1 cellular context compared by ENCODE assay signal in the genomic region with DNA sequence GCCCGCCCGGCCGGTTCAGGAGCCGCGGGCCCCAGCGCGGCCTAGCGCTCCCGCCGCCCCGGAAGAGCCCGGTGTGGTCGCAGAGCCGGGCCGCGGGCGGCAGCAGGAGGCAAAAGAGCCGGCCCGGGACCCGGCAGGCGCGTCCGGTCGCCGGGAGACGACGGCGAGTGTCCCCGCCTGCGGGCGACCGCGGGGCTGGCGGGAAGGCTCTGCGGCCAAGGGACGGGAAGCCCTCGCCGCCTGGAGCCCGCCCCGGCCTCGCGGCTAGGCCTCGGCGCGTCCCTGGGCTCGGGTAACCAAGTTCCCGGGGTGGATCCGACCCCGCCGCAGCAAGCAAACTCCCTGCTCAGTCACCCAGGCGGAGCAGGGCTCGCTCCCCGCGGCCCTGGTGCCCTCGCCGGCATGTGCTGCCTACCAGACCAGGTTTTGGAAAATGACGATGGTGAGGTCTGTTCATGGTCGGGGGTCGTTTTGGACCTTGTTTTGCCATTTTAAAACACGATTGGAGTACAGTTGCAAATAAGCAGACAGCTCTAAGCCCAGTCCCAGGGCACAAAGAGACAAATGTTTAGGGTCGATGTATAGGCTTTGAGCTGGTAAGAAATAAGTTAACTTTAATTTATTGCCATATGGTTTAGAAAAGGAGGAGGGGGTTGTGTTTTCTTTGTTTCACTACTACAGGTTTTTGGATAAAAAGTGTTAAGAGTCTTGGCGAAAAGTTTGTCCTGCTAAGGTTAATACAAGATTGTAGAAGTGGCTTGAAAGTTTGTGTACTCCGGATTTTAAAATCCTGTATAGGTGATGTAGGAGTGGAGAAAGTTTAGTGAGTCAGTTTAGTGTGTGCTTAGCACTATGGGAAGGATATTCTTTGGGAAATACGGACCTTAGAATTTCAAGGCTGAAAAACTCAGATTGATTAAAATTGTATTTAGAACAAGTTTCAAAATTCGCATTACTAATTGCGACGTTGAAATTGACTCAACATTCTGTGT.
TF ChIP-seq lines count a peak whose summit lies in the region.

No MANE protein-coding gene starts in this region.

TF ChIP-seq in HepG2, 621 proteins besides CTCF, POLR2A, EP300 and RAD21 (continued from another document and continues in another):
- TF ChIP-seq, protein P1, sequence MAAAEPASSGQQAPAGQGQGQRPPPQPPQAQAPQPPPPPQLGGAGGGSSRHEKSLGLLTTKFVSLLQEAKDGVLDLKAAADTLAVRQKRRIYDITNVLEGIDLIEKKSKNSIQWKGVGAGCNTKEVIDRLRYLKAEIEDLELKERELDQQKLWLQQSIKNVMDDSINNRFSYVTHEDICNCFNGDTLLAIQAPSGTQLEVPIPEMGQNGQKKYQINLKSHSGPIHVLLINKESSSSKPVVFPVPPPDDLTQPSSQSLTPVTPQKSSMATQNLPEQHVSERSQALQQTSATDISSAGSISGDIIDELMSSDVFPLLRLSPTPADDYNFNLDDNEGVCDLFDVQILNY (CRISPR knock-in tag; conservative IDR thresholded peaks at IDR 0.05): no peak
- TF ChIP-seq, protein P2, sequence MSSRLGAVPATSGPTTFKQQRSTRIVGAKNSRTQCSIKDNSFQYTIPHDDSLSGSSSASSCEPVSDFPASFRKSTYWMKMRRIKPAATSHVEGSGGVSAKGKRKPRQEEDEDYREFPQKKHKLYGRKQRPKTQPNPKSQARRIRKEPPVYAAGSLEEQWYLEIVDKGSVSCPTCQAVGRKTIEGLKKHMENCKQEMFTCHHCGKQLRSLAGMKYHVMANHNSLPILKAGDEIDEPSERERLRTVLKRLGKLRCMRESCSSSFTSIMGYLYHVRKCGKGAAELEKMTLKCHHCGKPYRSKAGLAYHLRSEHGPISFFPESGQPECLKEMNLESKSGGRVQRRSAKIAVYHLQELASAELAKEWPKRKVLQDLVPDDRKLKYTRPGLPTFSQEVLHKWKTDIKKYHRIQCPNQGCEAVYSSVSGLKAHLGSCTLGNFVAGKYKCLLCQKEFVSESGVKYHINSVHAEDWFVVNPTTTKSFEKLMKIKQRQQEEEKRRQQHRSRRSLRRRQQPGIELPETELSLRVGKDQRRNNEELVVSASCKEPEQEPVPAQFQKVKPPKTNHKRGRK (CRISPR knock-in tag; IDR thresholded peaks at IDR 0.05): no peak
- TF ChIP-seq NFKBIZ (CRISPR knock-in tag; IDR thresholded peaks at IDR 0.05) (0 out of 2 replicates have a peak, but pooled peaks have one; percentile 22), NR2F6 (IDR thresholded peaks at IDR 0.05) (no peak), NR2F6 (CRISPR knock-in tag; IDR thresholded peaks at IDR 0.05) (no peak), NCOR1 (IDR thresholded peaks at IDR 0.05; ENCODE audit: borderline replicate concordance, low read length) (no peak), RORA (CRISPR knock-in tag; IDR thresholded peaks at IDR 0.05) (no peak), ZNF878 (CRISPR knock-in tag; IDR thresholded peaks at IDR 0.05) (no peak), AHR (CRISPR knock-in tag; IDR thresholded peaks at IDR 0.05) (peak; percentile 30; the same call in 1 of the 2 replicates), ZNF121 (CRISPR knock-in tag; IDR thresholded peaks at IDR 0.05) (no peak), MTA1 (CRISPR knock-in tag; IDR thresholded peaks at IDR 0.05; ENCODE audit: borderline replicate concordance) (no peak), ZMYM2 (CRISPR knock-in tag; IDR thresholded peaks at IDR 0.05) (no peak), ZNF282 (IDR thresholded peaks at IDR 0.05; ENCODE audit: partially characterized antibody) (no peak), SRSF4 (IDR thresholded peaks at IDR 0.05; ENCODE audit: low read depth, low read length, poor library complexity, severe bottlenecking) (no peak), JARID2 (CRISPR knock-in tag; IDR thresholded peaks at IDR 0.05; ENCODE audit: insufficient replicate concordance) (no peak), SP4 (CRISPR knock-in tag; IDR thresholded peaks at IDR 0.05) (no peak; the same call in 1 of the 2 replicates), ZNF839 (CRISPR knock-in tag; IDR thresholded peaks at IDR 0.05; ENCODE audit: borderline replicate concordance) (peak; percentile 56; the same call in 1 of the 2 replicates), ZNF260 (CRISPR knock-in tag; IDR thresholded peaks at IDR 0.05; ENCODE audit: borderline replicate concordance, low read depth) (no peak), ZNF343 (CRISPR knock-in tag; IDR thresholded peaks at IDR 0.05) (0 out of 2 replicates have a peak, but pooled peaks have one; percentile 30), XRCC5 (optimal IDR thresholded peaks at IDR 0.05; ENCODE audit: low read length) (peak; percentile 64)
- TF ChIP-seq, protein P3, sequence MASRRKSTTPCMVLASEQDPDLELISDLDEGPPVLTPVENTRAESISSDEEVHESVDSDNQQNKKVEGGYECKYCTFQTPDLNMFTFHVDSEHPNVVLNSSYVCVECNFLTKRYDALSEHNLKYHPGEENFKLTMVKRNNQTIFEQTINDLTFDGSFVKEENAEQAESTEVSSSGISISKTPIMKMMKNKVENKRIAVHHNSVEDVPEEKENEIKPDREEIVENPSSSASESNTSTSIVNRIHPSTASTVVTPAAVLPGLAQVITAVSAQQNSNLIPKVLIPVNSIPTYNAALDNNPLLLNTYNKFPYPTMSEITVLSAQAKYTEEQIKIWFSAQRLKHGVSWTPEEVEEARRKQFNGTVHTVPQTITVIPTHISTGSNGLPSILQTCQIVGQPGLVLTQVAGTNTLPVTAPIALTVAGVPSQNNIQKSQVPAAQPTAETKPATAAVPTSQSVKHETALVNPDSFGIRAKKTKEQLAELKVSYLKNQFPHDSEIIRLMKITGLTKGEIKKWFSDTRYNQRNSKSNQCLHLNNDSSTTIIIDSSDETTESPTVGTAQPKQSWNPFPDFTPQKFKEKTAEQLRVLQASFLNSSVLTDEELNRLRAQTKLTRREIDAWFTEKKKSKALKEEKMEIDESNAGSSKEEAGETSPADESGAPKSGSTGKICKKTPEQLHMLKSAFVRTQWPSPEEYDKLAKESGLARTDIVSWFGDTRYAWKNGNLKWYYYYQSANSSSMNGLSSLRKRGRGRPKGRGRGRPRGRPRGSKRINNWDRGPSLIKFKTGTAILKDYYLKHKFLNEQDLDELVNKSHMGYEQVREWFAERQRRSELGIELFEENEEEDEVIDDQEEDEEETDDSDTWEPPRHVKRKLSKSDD (CRISPR knock-in tag; IDR thresholded peaks at IDR 0.05; ENCODE audit: low read depth): no peak
- TF ChIP-seq, protein P4, sequence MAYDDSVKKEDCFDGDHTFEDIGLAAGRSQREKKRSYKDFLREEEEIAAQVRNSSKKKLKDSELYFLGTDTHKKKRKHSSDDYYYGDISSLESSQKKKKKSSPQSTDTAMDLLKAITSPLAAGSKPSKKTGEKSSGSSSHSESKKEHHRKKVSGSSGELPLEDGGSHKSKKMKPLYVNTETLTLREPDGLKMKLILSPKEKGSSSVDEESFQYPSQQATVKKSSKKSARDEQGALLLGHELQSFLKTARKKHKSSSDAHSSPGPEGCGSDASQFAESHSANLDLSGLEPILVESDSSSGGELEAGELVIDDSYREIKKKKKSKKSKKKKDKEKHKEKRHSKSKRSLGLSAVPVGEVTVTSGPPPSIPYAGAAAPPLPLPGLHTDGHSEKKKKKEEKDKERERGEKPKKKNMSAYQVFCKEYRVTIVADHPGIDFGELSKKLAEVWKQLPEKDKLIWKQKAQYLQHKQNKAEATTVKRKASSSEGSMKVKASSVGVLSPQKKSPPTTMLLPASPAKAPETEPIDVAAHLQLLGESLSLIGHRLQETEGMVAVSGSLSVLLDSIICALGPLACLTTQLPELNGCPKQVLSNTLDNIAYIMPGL (CRISPR knock-in tag; IDR thresholded peaks at IDR 0.05; ENCODE audit: borderline replicate concordance in 1 of 2, low read depth in 1 of 2): peak; percentile 79 to 90; a peak in 3 of 4 replicates
- TF ChIP-seq, protein P5, sequence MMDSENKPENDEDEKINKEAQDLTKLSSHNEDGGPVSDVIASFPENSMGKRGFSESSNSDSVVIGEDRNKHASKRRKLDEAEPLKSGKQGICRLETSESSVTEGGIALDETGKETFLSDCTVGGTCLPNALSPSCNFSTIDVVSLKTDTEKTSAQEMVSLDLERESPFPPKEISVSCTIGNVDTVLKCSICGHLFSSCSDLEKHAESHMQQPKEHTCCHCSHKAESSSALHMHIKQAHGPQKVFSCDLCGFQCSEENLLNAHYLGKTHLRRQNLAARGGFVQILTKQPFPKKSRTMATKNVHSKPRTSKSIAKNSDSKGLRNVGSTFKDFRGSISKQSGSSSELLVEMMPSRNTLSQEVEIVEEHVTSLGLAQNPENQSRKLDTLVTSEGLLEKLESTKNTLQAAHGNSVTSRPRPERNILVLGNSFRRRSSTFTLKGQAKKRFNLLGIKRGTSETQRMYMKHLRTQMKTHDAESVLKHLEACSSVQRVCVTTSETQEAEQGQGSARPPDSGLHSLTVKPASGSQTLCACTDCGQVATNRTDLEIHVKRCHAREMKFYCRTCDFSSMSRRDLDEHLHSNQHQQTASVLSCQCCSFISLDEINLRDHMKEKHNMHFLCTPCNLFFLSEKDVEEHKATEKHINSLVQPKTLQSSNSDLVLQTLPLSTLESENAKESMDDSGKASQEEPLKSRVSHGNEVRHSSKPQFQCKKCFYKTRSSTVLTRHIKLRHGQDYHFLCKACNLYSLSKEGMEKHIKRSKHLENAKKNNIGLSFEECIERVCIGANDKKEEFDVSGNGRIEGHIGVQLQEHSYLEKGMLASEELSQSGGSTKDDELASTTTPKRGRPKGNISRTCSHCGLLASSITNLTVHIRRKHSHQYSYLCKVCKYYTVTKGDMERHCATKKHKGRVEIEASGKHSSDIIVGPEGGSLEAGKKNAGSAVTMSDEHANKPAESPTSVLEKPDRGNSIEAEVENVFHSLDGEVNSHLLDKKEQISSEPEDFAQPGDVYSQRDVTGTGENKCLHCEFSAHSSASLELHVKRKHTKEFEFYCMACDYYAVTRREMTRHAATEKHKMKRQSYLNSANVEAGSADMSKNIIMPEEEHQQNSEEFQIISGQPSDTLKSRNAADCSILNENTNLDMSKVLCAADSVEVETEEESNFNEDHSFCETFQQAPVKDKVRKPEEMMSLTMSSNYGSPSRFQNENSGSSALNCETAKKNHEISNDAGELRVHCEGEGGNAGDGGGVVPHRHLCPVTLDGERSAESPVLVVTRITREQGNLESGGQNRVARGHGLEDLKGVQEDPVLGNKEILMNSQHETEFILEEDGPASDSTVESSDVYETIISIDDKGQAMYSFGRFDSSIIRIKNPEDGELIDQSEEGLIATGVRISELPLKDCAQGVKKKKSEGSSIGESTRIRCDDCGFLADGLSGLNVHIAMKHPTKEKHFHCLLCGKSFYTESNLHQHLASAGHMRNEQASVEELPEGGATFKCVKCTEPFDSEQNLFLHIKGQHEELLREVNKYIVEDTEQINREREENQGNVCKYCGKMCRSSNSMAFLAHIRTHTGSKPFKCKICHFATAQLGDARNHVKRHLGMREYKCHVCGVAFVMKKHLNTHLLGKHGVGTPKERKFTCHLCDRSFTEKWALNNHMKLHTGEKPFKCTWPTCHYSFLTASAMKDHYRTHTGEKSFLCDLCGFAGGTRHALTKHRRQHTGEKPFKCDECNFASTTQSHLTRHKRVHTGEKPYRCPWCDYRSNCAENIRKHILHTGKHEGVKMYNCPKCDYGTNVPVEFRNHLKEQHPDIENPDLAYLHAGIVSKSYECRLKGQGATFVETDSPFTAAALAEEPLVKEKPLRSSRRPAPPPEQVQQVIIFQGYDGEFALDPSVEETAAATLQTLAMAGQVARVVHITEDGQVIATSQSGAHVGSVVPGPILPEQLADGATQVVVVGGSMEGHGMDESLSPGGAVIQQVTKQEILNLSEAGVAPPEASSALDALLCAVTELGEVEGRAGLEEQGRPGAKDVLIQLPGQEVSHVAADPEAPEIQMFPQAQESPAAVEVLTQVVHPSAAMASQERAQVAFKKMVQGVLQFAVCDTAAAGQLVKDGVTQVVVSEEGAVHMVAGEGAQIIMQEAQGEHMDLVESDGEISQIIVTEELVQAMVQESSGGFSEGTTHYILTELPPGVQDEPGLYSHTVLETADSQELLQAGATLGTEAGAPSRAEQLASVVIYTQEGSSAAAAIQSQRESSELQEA (CRISPR knock-in tag; IDR thresholded peaks at IDR 0.05; ENCODE audit: not compliant biosample characterization): peak; percentile 40
- TF ChIP-seq, protein P6, sequence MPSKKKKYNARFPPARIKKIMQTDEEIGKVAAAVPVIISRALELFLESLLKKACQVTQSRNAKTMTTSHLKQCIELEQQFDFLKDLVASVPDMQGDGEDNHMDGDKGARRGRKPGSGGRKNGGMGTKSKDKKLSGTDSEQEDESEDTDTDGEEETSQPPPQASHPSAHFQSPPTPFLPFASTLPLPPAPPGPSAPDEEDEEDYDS (CRISPR knock-in tag; IDR thresholded peaks at IDR 0.05): no peak
- TF ChIP-seq, protein P7, sequence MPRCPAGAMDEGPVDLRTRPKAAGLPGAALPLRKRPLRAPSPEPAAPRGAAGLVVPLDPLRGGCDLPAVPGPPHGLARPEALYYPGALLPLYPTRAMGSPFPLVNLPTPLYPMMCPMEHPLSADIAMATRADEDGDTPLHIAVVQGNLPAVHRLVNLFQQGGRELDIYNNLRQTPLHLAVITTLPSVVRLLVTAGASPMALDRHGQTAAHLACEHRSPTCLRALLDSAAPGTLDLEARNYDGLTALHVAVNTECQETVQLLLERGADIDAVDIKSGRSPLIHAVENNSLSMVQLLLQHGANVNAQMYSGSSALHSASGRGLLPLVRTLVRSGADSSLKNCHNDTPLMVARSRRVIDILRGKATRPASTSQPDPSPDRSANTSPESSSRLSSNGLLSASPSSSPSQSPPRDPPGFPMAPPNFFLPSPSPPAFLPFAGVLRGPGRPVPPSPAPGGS (CRISPR knock-in tag; IDR thresholded peaks at IDR 0.05): no peak
- TF ChIP-seq, protein P8, sequence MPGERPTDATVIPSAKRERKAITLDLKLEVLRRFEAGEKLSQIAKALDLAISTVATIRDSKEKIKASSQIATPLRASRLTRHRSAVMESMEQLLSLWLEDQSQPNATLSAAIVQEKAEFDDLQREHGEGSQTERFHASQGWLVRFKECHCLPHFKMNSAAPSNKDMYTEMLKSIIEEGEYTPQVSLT (CRISPR knock-in tag; IDR thresholded peaks at IDR 0.05; ENCODE audit: borderline replicate concordance, low read depth): no peak
- TF ChIP-seq, protein P9, sequence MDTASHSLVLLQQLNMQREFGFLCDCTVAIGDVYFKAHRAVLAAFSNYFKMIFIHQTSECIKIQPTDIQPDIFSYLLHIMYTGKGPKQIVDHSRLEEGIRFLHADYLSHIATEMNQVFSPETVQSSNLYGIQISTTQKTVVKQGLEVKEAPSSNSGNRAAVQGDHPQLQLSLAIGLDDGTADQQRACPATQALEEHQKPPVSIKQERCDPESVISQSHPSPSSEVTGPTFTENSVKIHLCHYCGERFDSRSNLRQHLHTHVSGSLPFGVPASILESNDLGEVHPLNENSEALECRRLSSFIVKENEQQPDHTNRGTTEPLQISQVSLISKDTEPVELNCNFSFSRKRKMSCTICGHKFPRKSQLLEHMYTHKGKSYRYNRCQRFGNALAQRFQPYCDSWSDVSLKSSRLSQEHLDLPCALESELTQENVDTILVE (CRISPR knock-in tag; IDR thresholded peaks at IDR 0.05): peak; percentile 88; the same call in 1 of the 2 replicates
- TF ChIP-seq, protein P10, sequence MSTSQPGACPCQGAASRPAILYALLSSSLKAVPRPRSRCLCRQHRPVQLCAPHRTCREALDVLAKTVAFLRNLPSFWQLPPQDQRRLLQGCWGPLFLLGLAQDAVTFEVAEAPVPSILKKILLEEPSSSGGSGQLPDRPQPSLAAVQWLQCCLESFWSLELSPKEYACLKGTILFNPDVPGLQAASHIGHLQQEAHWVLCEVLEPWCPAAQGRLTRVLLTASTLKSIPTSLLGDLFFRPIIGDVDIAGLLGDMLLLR (CRISPR knock-in tag; IDR thresholded peaks at IDR 0.05): no peak
- TF ChIP-seq, protein P11, sequence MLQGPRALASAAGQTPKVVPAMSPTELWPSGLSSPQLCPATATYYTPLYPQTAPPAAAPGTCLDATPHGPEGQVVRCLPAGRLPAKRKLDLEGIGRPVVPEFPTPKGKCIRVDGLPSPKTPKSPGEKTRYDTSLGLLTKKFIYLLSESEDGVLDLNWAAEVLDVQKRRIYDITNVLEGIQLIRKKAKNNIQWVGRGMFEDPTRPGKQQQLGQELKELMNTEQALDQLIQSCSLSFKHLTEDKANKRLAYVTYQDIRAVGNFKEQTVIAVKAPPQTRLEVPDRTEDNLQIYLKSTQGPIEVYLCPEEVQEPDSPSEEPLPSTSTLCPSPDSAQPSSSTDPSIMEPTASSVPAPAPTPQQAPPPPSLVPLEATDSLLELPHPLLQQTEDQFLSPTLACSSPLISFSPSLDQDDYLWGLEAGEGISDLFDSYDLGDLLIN (CRISPR knock-in tag; IDR thresholded peaks at IDR 0.05; ENCODE audit: borderline replicate concordance): 0 out of 2 replicates have a peak, but pooled peaks have one; percentile 16
